10 cellular contexts compared by ENCODE assay signal in genomic region chr12:46187023-46187422, GRCh38.
A peak's percentile ranks its signal among the peaks of the same experiment; 100 is the strongest.
DNase-seq lines count a peak whose midpoint lies in the region; ATAC-seq and TF ChIP-seq lines count a peak whose summit lies in the region.
"Had no signal": no experiment of that assay in that cellular context is flagged by ENCODE, and none has a peak within 500 bp of the region (broad histone marks: within the 10 kb centered on the region; RNA-seq: fewer than 3 reads in every experiment).

No MANE protein-coding gene starts in this region.

- H3K36me3 Mint-ChIP-seq in T-cell = peaks cover 71% of the 10 kb centered on the region
- H3K36me3 Mint-ChIP-seq in activated T-helper 2 cell treated with anti-CD3 and anti-CD28 coated beads, Interferon-gamma antibody, Interleukin-2, Interleukin-4, amounts not matched to agents 10 μg/mL and 5 μg/mL and 100 μg/mL, durations not matched to agents 14 hours and 24 hours and 36 hours (ENCODE audit: low read depth) = peaks cover 71% of the 10 kb centered on the region

- H3K36me3 ChIP-seq in sigmoid colon = no peaks in the 10 kb centered on the region

- H3K27ac Mint-ChIP-seq in T-cell = peak overlapping the region; percentile 58 to 87
- no peak overlapping the region for H3K27ac Mint-ChIP-seq in activated T-helper 2 cell treated with anti-CD3 and anti-CD28 coated beads, Interferon-gamma antibody, Interleukin-2, Interleukin-4, amounts not matched to agents 10 μg/mL and 5 μg/mL and 100 μg/mL, durations not matched to agents 14 hours and 24 hours and 36 hours

- H3K4me3 Mint-ChIP-seq in T-cell = no peak overlapping the region
- no peak overlapping the region for H3K4me3 Mint-ChIP-seq in activated T-helper 2 cell treated with anti-CD3 and anti-CD28 coated beads, Interferon-gamma antibody, Interleukin-2, Interleukin-4, amounts not matched to agents 10 μg/mL and 5 μg/mL and 100 μg/mL, durations not matched to agents 14 hours and 24 hours and 36 hours (ENCODE audit: low read depth)

- H3K4me3 ChIP-seq in fibroblast of the aortic adventitia (ENCODE audit: low read depth, low read length) = no peak overlapping the region
- no peak overlapping the region for H3K4me3 ChIP-seq in sigmoid colon

- WGBS in sigmoid colon, 2 donors = 65 to 67% methylated on average over 3 of the region's 3 CpGs

- no peak for TF ChIP-seq POLR2A in sigmoid colon (IDR thresholded peaks at IDR 0.05)

- H3K9me3 ChIP-seq in sigmoid colon = no peaks in the 10 kb centered on the region

- no peak for TF ChIP-seq EP300 in sigmoid colon (IDR thresholded peaks at IDR 0.05)

- ATAC-seq in T-cell (replicated peaks in 1 of 4) = peak in 3 of 4 experiments; percentile 18 to 32 (median 21)
- ATAC-seq in GM18519 (IDR thresholded peaks at IDR 0.05; ENCODE audit: low FRiP score, unreplicated experiment) = no peak

- TF ChIP-seq CTCF in fibroblast of the aortic adventitia (IDR thresholded peaks at IDR 0.05; ENCODE audit: insufficient read depth, low read length) (no peak), sigmoid colon (IDR thresholded peaks at IDR 0.05) (no peak)

- DNase-seq in G401 (ENCODE audit: low spot score) (peak; percentile 47), T-cell (no peak), fibroblast of the aortic adventitia (ENCODE audit: low read depth) (peak; percentile 88), sigmoid colon (peak; percentile 75), SK-N-DZ (ENCODE audit: low spot score) (no peak), midbrain (lab: John Stamatoyannopoulos, UW) (no peak)
- DNase-seq in activated T-helper 2 cell treated with anti-CD3 and anti-CD28 coated beads, Interferon-gamma antibody, Interleukin-2, Interleukin-4, amounts not matched to agents 10 μg/mL and 5 μg/mL and 100 μg/mL, durations not matched to agents 14 hours and 24 hours and 36 hours (ENCODE audit: low spot score) = no peak
- DNase-seq: NCI-H510A treated with DMSO at 0.1 percent for 48 hours; stimulated activated CD4-positive, alpha-beta T cell treated with anti-CD3 and anti-CD28 coated beads, Interleukin-12 subunit alpha, Interleukin-12 subunit beta, amount 100 ng/mL, for 4 hours had no signal

- H3K27me3 ChIP-seq in sigmoid colon = no peaks in the 10 kb centered on the region

- in situ Hi-C loops in G401 (cut with HindIII; ENCODE audit: low sequenced_read_pairs) = no loop called here

- peak overlapping the region in 3 of 4 donors; percentile 7 to 61 (median 53) for H3K27ac ChIP-seq in sigmoid colon

- peaks cover 39 to 56% (median 47%) of the 10 kb centered on the region in 3 donors for H3K4me1 Mint-ChIP-seq in T-cell
- H3K4me1 Mint-ChIP-seq in activated T-helper 2 cell treated with anti-CD3 and anti-CD28 coated beads, Interferon-gamma antibody, Interleukin-2, Interleukin-4, amounts not matched to agents 10 μg/mL and 5 μg/mL and 100 μg/mL, durations not matched to agents 14 hours and 24 hours and 36 hours (ENCODE audit: low read depth) = peaks cover 4% of the 10 kb centered on the region

- intact Hi-C loops in sigmoid colon (cut with DNase I) = no loop called here
- intact Hi-C loops in activated T-helper 2 cell treated with anti-CD3 and anti-CD28 coated beads, Interferon-gamma antibody, Interleukin-2, Interleukin-4, amounts not matched to agents 10 μg/mL and 5 μg/mL and 100 μg/mL, durations not matched to agents 14 hours and 24 hours and 36 hours (cut with micrococcal nuclease) = no loop called here

- peaks cover 0 to 35% (median 25%) of the 10 kb centered on the region in 4 donors for H3K4me1 ChIP-seq in sigmoid colon

- H3K9me3 Mint-ChIP-seq in T-cell = peaks cover 0 to 9% (median 0%) of the 10 kb centered on the region in 3 donors
- H3K9me3 Mint-ChIP-seq in activated T-helper 2 cell treated with anti-CD3 and anti-CD28 coated beads, Interferon-gamma antibody, Interleukin-2, Interleukin-4, amounts not matched to agents 10 μg/mL and 5 μg/mL and 100 μg/mL, durations not matched to agents 14 hours and 24 hours and 36 hours = peaks cover 10% of the 10 kb centered on the region

- CTCF ChIA-PET in T-cell (lab: Charles Lee) = interaction anchor here in 1 of 2 donors (1.3 kb wide), 1 partner anchor 116 kb away, joined by 5 read pairs; no protein-coding TSS in a partner anchor

- H3K27me3 Mint-ChIP-seq in T-cell = no peaks in the 10 kb centered on the region
- no peaks in the 10 kb centered on the region for H3K27me3 Mint-ChIP-seq in activated T-helper 2 cell treated with anti-CD3 and anti-CD28 coated beads, Interferon-gamma antibody, Interleukin-2, Interleukin-4, amounts not matched to agents 10 μg/mL and 5 μg/mL and 100 μg/mL, durations not matched to agents 14 hours and 24 hours and 36 hours (ENCODE audit: low read depth)

- POLR2A ChIA-PET in T-cell (lab: Charles Lee) = interaction anchor here (0.6 to 1.4 kb wide), 3 partner anchors 18 to 59 kb away, joined by 3 read pairs; no protein-coding TSS in a partner anchor

Comparison
In these comparisons a context has a peak if more than half of its experiments do, and no peak if none do; other contexts are left out.
1. DNase-seq: peak in G401 (single experiment), fibroblast of the aortic adventitia (single experiment) and sigmoid colon (single experiment); none in T-cell (0 of 34), SK-N-DZ (single experiment), midbrain (single experiment) and activated T-helper 2 cell treated with anti-CD3 and anti-CD28 coated beads, Interferon-gamma antibody, Interleukin-2, Interleukin-4, amounts not matched to agents 10 μg/mL and 5 μg/mL and 100 μg/mL, durations not matched to agents 14 hours and 24 hours and 36 hours (single experiment).